Comparison of ENCODE assay signal across 8 cellular contexts in the genomic region with DNA sequence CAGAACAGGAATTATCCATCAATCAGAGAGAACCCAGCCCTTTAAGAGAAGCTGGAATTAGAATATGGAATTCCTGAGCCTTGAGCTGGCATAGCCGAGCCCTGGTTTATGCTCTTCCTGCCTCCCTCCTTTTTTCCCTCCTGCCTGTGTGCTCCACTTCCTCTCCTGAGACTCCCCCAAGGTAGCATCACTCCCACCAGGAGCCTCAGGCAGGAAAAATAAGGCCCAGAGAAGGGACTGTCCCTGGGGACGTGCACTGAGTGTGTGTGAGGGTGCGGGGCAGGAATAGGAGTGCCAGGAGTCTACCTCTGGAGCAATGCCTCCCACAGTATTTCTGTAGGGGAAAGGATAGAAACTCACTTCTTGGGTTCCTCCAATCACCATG.
DNase-seq lines count a peak whose midpoint lies in the region; TF ChIP-seq lines count a peak whose summit lies in the region.
"Had no signal": no experiment of that assay in that cellular context is flagged by ENCODE, and none has a peak within 500 bp of the region (broad histone marks: within the 10 kb centered on the region; RNA-seq: fewer than 3 reads in every experiment).

No MANE protein-coding gene starts in this region.

- peak; percentile 80 to 96 for DNase-seq in SW 1271 (lab: John Stamatoyannopoulos, UW)
- DNase-seq in hepatocyte (ENCODE audit: low spot score), result no peak
- no peak for DNase-seq in suprapubic skin (ENCODE audit: low spot score in 2 of 2)
- DNase-seq in activated CD8-positive, alpha-beta memory T cell treated with anti-CD3 and anti-CD28 coated beads, Interleukin-2, amount 50 U/mL, for 48 hours, result no peak
- DNase-seq in Karpas-422, result no peak
- no peak for DNase-seq in G401 (ENCODE audit: low spot score)

- in situ Hi-C loops in G401 (cut with HindIII; ENCODE audit: low sequenced_read_pairs), result no loop called here

- POLR2A ChIA-PET in HEK293 (lab: Yijun Ruan, JAX), result interaction anchor here (0.6 to 0.8 kb wide), 2 partner anchors 11 to 14 kb away, joined by 3 to 4 read pairs; no protein-coding TSS in a partner anchor

- no peaks in the 10 kb centered on the region for H3K36me3 ChIP-seq in HEK293 (ENCODE audit: control insufficient read depth in 2 of 2, insufficient read depth in 1 of 2, low read length in 2 of 2)
- no peaks in the 10 kb centered on the region for H3K36me3 ChIP-seq in hepatocyte (replicated peaks; ENCODE audit: insufficient read depth, low read depth)
- no peaks in the 10 kb centered on the region for H3K36me3 ChIP-seq in suprapubic skin
- no peaks in the 10 kb centered on the region for H3K36me3 ChIP-seq in Karpas-422 (ENCODE audit: insufficient read depth, low read length)
- H3K36me3 ChIP-seq: MG63 had no signal

- H2AFZ ChIP-seq in hepatocyte, result no peak overlapping the region
- no peak overlapping the region for H2AFZ ChIP-seq in Karpas-422 (ENCODE audit: low read length)

- H3K9me3 ChIP-seq in HEK293 (ENCODE audit: control insufficient read depth, insufficient read depth, low read depth, low read length), result no peaks in the 10 kb centered on the region
- no peaks in the 10 kb centered on the region for H3K9me3 ChIP-seq in hepatocyte (ENCODE audit: low read depth)
- H3K9me3 ChIP-seq in suprapubic skin, result no peaks in the 10 kb centered on the region
- no peaks in the 10 kb centered on the region for H3K9me3 ChIP-seq in Karpas-422 (ENCODE audit: low read length)

- H3K27me3 ChIP-seq in hepatocyte (no peaks in the 10 kb centered on the region), suprapubic skin (no peaks in the 10 kb centered on the region), Karpas-422 (ENCODE audit: low read length) (peaks cover 3% of the 10 kb centered on the region; the same call in 1 of the 2 replicates)
- H3K27me3 ChIP-seq: MG63 had no signal

- TF ChIP-seq POLR2A in suprapubic skin (IDR thresholded peaks at IDR 0.05), result no peak

- no peak overlapping the region for H3K9ac ChIP-seq in Karpas-422 (ENCODE audit: low read length)

- peak overlapping the region; percentile 41 for H3K4me2 ChIP-seq in hepatocyte
- no peak overlapping the region for H3K4me2 ChIP-seq in Karpas-422 (ENCODE audit: low read depth, low read length, poor library complexity, severe bottlenecking)

- no peak for TF ChIP-seq EP300 in suprapubic skin (IDR thresholded peaks at IDR 0.05)

- no peak overlapping the region for H3K4me3 ChIP-seq in HEK293 (ENCODE audit: low read depth, low read length)
- no peak overlapping the region for H3K4me3 ChIP-seq in hepatocyte
- no peak overlapping the region for H3K4me3 ChIP-seq in suprapubic skin
- no peak overlapping the region for H3K4me3 ChIP-seq in Karpas-422 (ENCODE audit: low read length)
- H3K4me3 ChIP-seq: MG63 had no signal

- H3K79me2 ChIP-seq in hepatocyte (no peaks in the 10 kb centered on the region), Karpas-422 (ENCODE audit: low read length) (no peaks in the 10 kb centered on the region)

- CTCF ChIA-PET in HEK293 (lab: Yijun Ruan, JAX), result interaction anchor here (0.7 to 1.2 kb wide), 2 partner anchors 25 to 96 kb away, joined by 3 to 5 read pairs; no protein-coding TSS in a partner anchor

- TF ChIP-seq CTCF in HEK293 (tag by site-specific recombination; IDR thresholded peaks at IDR 0.05) (no peak), hepatocyte (IDR thresholded peaks at IDR 0.05; ENCODE audit: poor library complexity) (no peak), suprapubic skin (IDR thresholded peaks at IDR 0.05) (no peak)

- H3K4me1 ChIP-seq in HEK293 (ENCODE audit: control insufficient read depth, insufficient read depth, low read length), result no peaks in the 10 kb centered on the region
- peaks cover 5% of the 10 kb centered on the region for H3K4me1 ChIP-seq in hepatocyte (ENCODE audit: insufficient read depth)
- H3K4me1 ChIP-seq in suprapubic skin, result peaks cover 37% of the 10 kb centered on the region
- no peaks in the 10 kb centered on the region for H3K4me1 ChIP-seq in Karpas-422 (ENCODE audit: low read length)

- H3K27ac ChIP-seq in HEK293 (ENCODE audit: extremely low read depth, low read depth, low read length) (no peak overlapping the region), hepatocyte (peak overlapping the region; percentile 73), suprapubic skin (peak overlapping the region; percentile 79), Karpas-422 (ENCODE audit: low read length) (no peak overlapping the region)

- H4K20me1 ChIP-seq in hepatocyte (ENCODE audit: insufficient read depth, poor library complexity, severe bottlenecking) (no peaks in the 10 kb centered on the region), Karpas-422 (ENCODE audit: insufficient read depth, low read depth, low read length) (no peaks in the 10 kb centered on the region)

- H3K9me2 ChIP-seq in hepatocyte (replicated peaks; ENCODE audit: insufficient read depth) (peaks cover 3% of the 10 kb centered on the region), Karpas-422 (replicated peaks; ENCODE audit: insufficient read depth, low read length) (no peaks in the 10 kb centered on the region)

- 66% methylated on average over 3 of the region's 3 CpGs for WGBS in hepatocyte (ENCODE audit: low lambda C conversion rate, missing lambda C conversion rate)
- 41% methylated on average over 3 of the region's 3 CpGs for WGBS in suprapubic skin

TF ChIP-seq in HEK293, 187 proteins besides CTCF, POLR2A, EP300 and RAD21:
- no peak for TF ChIP-seq ZBTB17 (tag by site-specific recombination; IDR thresholded peaks at IDR 0.05)
- 0 out of 2 replicates have a peak, but pooled peaks have one; percentile 6 for TF ChIP-seq ZNF394 (tag by site-specific recombination; IDR thresholded peaks at IDR 0.05; ENCODE audit: borderline replicate concordance)
- TF ChIP-seq ZBTB20 (tag by site-specific recombination; IDR thresholded peaks at IDR 0.05), result no peak
- TF ChIP-seq ZNF19 (tag by site-specific recombination; IDR thresholded peaks at IDR 0.05; ENCODE audit: low read depth), result no peak
- TF ChIP-seq ZNF629 (tag by site-specific recombination; IDR thresholded peaks at IDR 0.05), result 0 out of 2 replicates have a peak, but pooled peaks have one; percentile 0
- peak; percentile 30; the same call in 1 of the 2 replicates for TF ChIP-seq ZNF366 (tag by site-specific recombination; conservative IDR thresholded peaks at IDR 0.05)
- peak; percentile 9; the same call in 1 of the 2 replicates for TF ChIP-seq ZEB2 (tag by site-specific recombination; IDR thresholded peaks at IDR 0.05)

Comparison
In these comparisons a context has a peak if more than half of its experiments do, and no peak if none do; other contexts are left out.
1. H3K27ac ChIP-seq: peak in hepatocyte (single experiment) and suprapubic skin (single experiment); none in HEK293 (single experiment) and Karpas-422 (single experiment).
2. DNase-seq: peak in SW 1271 (2 of 2); none in hepatocyte (single experiment), suprapubic skin (0 of 2), activated CD8-positive, alpha-beta memory T cell treated with anti-CD3 and anti-CD28 coated beads, Interleukin-2, amount 50 U/mL, for 48 hours (single experiment), Karpas-422 (single experiment) and G401 (single experiment).